Comparison of ENCODE assay signal across 1 cellular context in genomic region chr22:37599161-37599560, GRCh38.
TF ChIP-seq lines count a peak whose summit lies in the region.

No MANE protein-coding gene starts in this region.

TF ChIP-seq in HepG2, 621 proteins besides CTCF, POLR2A, EP300 and RAD21:
- TF ChIP-seq ZMYM3 (CRISPR knock-in tag; IDR thresholded peaks at IDR 0.05) (peak; percentile 37; the same call in 1 of the 2 replicates), GTF2F1 (IDR thresholded peaks at IDR 0.05; ENCODE audit: low read length) (no peak)
